Comparison of ENCODE assay signal across 1 cellular context in the genomic region with DNA sequence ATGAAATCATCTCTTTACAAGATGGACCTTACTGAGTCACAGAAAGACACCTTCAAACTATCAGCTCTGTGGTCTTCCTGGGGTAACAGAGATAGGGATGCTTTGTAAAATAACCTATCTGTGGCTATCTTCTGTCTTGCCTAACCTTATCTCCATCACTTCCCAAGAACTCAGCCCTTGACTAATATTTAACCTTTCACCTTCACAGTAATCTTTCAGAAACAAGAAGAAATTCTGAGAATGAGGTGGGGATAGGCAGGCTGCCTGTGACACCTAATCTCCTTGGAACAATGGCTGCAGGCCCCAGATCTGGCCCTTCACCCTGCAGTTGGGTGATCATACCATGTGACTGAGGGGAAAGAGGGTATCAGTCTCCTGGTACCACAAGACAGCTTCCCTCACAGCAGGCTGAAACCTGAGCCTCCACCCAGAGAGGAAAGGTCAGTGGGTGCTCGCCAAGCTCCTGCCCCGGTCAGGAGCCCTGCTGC.
A peak's percentile ranks its signal among the peaks of the same experiment; 100 is the strongest.
TF ChIP-seq lines count a peak whose summit lies in the region.

No MANE protein-coding gene starts in this region.

TF ChIP-seq in K562, 482 proteins besides CTCF, POLR2A, EP300 and RAD21 (continued from another document and continues in another):
- TF ChIP-seq, protein P1, sequence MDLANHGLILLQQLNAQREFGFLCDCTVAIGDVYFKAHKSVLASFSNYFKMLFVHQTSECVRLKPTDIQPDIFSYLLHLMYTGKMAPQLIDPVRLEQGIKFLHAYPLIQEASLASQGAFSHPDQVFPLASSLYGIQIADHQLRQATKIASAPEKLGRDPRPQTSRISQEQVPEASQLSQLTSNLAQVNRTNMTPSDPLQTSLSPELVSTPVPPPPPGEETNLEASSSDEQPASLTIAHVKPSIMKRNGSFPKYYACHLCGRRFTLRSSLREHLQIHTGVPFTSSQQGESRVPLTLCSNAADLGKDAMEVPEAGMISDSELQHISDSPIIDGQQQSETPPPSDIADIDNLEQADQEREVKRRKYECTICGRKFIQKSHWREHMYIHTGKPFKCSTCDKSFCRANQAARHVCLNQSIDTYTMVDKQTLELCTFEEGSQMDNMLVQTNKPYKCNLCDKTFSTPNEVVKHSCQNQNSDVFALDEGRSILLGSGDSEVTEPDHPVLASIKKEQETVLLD (IDR thresholded peaks at IDR 0.05), result peak; percentile 84; the same call in 1 of the 2 replicates
- TF ChIP-seq SMAD1 (IDR thresholded peaks at IDR 0.05; ENCODE audit: low read depth, low read length, partially characterized antibody) (peak; percentile 33), ZNF140 (CRISPR knock-in tag; IDR thresholded peaks at IDR 0.05) (no peak), ZNF224 (CRISPR knock-in tag; IDR thresholded peaks at IDR 0.05) (no peak), ZNF764 (CRISPR knock-in tag; IDR thresholded peaks at IDR 0.05; ENCODE audit: low read depth) (no peak), PPARD (CRISPR knock-in tag; IDR thresholded peaks at IDR 0.05) (no peak), CBFB (CRISPR knock-in tag; IDR thresholded peaks at IDR 0.05) (no peak), JUNB (CRISPR knock-in tag; conservative IDR thresholded peaks at IDR 0.05) (no peak), SMARCE1 (IDR thresholded peaks at IDR 0.05) (peak; percentile 92), SP1 (CRISPR knock-in tag; IDR thresholded peaks at IDR 0.05) (0 out of 2 replicates have a peak, but pooled peaks have one; percentile 23), PHF21A (IDR thresholded peaks at IDR 0.05; ENCODE audit: borderline replicate concordance, low read depth) (no peak; the same call in 1 of the 2 replicates), ZNF695 (CRISPR knock-in tag; IDR thresholded peaks at IDR 0.05) (no peak), ETV5 (CRISPR knock-in tag; IDR thresholded peaks at IDR 0.05; ENCODE audit: low read depth) (no peak), SMAD2 (IDR thresholded peaks at IDR 0.05; ENCODE audit: low read depth, low read length) (no peak), MCM3 (IDR thresholded peaks at IDR 0.05) (no peak), ZC3H4 (CRISPR knock-in tag; IDR thresholded peaks at IDR 0.05; ENCODE audit: borderline replicate concordance) (no peak), HIVEP1 (CRISPR knock-in tag; IDR thresholded peaks at IDR 0.05) (no peak), HLTF (IDR thresholded peaks at IDR 0.05) (peak; percentile 85), ZNF583 (CRISPR knock-in tag; IDR thresholded peaks at IDR 0.05) (peak; percentile 90), MCM7 (IDR thresholded peaks at IDR 0.05) (no peak), ZNF239 (CRISPR knock-in tag; IDR thresholded peaks at IDR 0.05) (no peak), ZNF3 (CRISPR knock-in tag; IDR thresholded peaks at IDR 0.05) (no peak), ZNF143 (CRISPR knock-in tag; IDR thresholded peaks at IDR 0.05) (no peak), ZNF830 (CRISPR knock-in tag; IDR thresholded peaks at IDR 0.05) (no peak), PRMT5 (CRISPR knock-in tag; IDR thresholded peaks at IDR 0.05) (no peak), POU5F1 (IDR thresholded peaks at IDR 0.05; ENCODE audit: borderline replicate concordance, low read depth, low read length, partially characterized antibody) (no peak), HDAC8 (tag; IDR thresholded peaks at IDR 0.05) (no peak), RB1 (IDR thresholded peaks at IDR 0.05; ENCODE audit: low read depth) (no peak), SMAD4 (CRISPR knock-in tag; conservative IDR thresholded peaks at IDR 0.05) (peak; percentile 96), NELFE (IDR thresholded peaks at IDR 0.05; ENCODE audit: insufficient read depth, insufficient read length) (no peak), CAMTA2 (CRISPR knock-in tag; conservative IDR thresholded peaks at IDR 0.05) (no peak), GATAD2B (IDR thresholded peaks at IDR 0.05; ENCODE audit: borderline replicate concordance) (peak; percentile 97), RCOR1 (IDR thresholded peaks at IDR 0.05; ENCODE audit: borderline replicate concordance in 1 of 2, low read depth in 2 of 2, low read length in 2 of 2) (peak; percentile 86 to 98; a peak in 3 of 4 replicates), TBL1XR1 (IDR thresholded peaks at IDR 0.05; ENCODE audit: low read length in 2 of 2) (peak; percentile 91; a peak in 3 of 4 replicates), NR3C1 (CRISPR knock-in tag; IDR thresholded peaks at IDR 0.05) (no peak), XRCC4 (IDR thresholded peaks at IDR 0.05; ENCODE audit: extremely low read depth, insufficient read depth, insufficient read length) (no peak), NFXL1 (CRISPR knock-in tag; IDR thresholded peaks at IDR 0.05) (no peak), MYNN (IDR thresholded peaks at IDR 0.05) (peak; percentile 80; the same call in 1 of the 2 replicates), MYNN (CRISPR knock-in tag; IDR thresholded peaks at IDR 0.05) (no peak)
- TF ChIP-seq, protein P2, sequence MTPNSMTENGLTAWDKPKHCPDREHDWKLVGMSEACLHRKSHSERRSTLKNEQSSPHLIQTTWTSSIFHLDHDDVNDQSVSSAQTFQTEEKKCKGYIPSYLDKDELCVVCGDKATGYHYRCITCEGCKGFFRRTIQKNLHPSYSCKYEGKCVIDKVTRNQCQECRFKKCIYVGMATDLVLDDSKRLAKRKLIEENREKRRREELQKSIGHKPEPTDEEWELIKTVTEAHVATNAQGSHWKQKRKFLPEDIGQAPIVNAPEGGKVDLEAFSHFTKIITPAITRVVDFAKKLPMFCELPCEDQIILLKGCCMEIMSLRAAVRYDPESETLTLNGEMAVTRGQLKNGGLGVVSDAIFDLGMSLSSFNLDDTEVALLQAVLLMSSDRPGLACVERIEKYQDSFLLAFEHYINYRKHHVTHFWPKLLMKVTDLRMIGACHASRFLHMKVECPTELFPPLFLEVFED (CRISPR knock-in tag; conservative IDR thresholded peaks at IDR 0.05), result no peak
- TF ChIP-seq, protein P3, sequence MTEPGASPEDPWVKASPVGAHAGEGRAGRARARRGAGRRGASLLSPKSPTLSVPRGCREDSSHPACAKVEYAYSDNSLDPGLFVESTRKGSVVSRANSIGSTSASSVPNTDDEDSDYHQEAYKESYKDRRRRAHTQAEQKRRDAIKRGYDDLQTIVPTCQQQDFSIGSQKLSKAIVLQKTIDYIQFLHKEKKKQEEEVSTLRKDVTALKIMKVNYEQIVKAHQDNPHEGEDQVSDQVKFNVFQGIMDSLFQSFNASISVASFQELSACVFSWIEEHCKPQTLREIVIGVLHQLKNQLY (CRISPR knock-in tag; conservative IDR thresholded peaks at IDR 0.05), result no peak
- TF ChIP-seq, protein P4, sequence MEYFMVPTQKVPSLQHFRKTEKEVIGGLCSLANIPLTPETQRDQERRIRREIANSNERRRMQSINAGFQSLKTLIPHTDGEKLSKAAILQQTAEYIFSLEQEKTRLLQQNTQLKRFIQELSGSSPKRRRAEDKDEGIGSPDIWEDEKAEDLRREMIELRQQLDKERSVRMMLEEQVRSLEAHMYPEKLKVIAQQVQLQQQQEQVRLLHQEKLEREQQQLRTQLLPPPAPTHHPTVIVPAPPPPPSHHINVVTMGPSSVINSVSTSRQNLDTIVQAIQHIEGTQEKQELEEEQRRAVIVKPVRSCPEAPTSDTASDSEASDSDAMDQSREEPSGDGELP (CRISPR knock-in tag; IDR thresholded peaks at IDR 0.05; ENCODE audit: borderline replicate concordance), result peak; percentile 62; the same call in 1 of the 2 replicates
- TF ChIP-seq, protein P5, sequence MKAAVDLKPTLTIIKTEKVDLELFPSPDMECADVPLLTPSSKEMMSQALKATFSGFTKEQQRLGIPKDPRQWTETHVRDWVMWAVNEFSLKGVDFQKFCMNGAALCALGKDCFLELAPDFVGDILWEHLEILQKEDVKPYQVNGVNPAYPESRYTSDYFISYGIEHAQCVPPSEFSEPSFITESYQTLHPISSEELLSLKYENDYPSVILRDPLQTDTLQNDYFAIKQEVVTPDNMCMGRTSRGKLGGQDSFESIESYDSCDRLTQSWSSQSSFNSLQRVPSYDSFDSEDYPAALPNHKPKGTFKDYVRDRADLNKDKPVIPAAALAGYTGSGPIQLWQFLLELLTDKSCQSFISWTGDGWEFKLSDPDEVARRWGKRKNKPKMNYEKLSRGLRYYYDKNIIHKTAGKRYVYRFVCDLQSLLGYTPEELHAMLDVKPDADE (conservative IDR thresholded peaks at IDR 0.05; ENCODE audit: control insufficient read depth, low read depth, low read length), result no peak
- TF ChIP-seq, protein P6, sequence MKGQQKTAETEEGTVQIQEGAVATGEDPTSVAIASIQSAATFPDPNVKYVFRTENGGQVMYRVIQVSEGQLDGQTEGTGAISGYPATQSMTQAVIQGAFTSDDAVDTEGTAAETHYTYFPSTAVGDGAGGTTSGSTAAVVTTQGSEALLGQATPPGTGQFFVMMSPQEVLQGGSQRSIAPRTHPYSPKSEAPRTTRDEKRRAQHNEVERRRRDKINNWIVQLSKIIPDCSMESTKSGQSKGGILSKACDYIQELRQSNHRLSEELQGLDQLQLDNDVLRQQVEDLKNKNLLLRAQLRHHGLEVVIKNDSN (CRISPR knock-in tag; IDR thresholded peaks at IDR 0.05), result peak; percentile 80
- TF ChIP-seq, protein P7, sequence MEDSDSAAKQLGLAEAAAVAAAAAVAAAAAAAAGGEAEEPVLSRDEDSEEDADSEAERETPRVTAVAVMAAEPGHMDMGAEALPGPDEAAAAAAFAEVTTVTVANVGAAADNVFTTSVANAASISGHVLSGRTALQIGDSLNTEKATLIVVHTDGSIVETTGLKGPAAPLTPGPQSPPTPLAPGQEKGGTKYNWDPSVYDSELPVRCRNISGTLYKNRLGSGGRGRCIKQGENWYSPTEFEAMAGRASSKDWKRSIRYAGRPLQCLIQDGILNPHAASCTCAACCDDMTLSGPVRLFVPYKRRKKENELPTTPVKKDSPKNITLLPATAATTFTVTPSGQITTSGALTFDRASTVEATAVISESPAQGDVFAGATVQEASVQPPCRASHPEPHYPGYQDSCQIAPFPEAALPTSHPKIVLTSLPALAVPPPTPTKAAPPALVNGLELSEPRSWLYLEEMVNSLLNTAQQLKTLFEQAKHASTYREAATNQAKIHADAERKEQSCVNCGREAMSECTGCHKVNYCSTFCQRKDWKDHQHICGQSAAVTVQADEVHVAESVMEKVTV (CRISPR knock-in tag; IDR thresholded peaks at IDR 0.05), result no peak
- TF ChIP-seq, protein P8, sequence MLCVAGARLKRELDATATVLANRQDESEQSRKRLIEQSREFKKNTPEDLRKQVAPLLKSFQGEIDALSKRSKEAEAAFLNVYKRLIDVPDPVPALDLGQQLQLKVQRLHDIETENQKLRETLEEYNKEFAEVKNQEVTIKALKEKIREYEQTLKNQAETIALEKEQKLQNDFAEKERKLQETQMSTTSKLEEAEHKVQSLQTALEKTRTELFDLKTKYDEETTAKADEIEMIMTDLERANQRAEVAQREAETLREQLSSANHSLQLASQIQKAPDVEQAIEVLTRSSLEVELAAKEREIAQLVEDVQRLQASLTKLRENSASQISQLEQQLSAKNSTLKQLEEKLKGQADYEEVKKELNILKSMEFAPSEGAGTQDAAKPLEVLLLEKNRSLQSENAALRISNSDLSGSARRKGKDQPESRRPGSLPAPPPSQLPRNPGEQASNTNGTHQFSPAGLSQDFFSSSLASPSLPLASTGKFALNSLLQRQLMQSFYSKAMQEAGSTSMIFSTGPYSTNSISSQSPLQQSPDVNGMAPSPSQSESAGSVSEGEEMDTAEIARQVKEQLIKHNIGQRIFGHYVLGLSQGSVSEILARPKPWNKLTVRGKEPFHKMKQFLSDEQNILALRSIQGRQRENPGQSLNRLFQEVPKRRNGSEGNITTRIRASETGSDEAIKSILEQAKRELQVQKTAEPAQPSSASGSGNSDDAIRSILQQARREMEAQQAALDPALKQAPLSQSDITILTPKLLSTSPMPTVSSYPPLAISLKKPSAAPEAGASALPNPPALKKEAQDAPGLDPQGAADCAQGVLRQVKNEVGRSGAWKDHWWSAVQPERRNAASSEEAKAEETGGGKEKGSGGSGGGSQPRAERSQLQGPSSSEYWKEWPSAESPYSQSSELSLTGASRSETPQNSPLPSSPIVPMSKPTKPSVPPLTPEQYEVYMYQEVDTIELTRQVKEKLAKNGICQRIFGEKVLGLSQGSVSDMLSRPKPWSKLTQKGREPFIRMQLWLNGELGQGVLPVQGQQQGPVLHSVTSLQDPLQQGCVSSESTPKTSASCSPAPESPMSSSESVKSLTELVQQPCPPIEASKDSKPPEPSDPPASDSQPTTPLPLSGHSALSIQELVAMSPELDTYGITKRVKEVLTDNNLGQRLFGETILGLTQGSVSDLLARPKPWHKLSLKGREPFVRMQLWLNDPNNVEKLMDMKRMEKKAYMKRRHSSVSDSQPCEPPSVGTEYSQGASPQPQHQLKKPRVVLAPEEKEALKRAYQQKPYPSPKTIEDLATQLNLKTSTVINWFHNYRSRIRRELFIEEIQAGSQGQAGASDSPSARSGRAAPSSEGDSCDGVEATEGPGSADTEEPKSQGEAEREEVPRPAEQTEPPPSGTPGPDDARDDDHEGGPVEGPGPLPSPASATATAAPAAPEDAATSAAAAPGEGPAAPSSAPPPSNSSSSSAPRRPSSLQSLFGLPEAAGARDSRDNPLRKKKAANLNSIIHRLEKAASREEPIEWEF (CRISPR knock-in tag; IDR thresholded peaks at IDR 0.05), result 0 out of 2 replicates have a peak, but pooled peaks have one; percentile 41
- TF ChIP-seq, protein P9, sequence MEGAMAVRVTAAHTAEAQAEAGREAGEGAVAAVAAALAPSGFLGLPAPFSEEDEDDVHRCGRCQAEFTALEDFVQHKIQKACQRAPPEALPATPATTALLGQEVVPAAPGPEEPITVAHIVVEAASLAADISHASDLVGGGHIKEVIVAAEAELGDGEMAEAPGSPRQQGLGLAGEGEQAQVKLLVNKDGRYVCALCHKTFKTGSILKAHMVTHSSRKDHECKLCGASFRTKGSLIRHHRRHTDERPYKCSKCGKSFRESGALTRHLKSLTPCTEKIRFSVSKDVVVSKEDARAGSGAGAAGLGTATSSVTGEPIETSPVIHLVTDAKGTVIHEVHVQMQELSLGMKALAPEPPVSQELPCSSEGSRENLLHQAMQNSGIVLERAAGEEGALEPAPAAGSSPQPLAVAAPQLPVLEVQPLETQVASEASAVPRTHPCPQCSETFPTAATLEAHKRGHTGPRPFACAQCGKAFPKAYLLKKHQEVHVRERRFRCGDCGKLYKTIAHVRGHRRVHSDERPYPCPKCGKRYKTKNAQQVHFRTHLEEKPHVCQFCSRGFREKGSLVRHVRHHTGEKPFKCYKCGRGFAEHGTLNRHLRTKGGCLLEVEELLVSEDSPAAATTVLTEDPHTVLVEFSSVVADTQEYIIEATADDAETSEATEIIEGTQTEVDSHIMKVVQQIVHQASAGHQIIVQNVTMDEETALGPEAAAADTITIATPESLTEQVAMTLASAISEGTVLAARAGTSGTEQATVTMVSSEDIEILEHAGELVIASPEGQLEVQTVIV (CRISPR knock-in tag; IDR thresholded peaks at IDR 0.05; ENCODE audit: borderline replicate concordance), result no peak
- TF ChIP-seq, protein P10, sequence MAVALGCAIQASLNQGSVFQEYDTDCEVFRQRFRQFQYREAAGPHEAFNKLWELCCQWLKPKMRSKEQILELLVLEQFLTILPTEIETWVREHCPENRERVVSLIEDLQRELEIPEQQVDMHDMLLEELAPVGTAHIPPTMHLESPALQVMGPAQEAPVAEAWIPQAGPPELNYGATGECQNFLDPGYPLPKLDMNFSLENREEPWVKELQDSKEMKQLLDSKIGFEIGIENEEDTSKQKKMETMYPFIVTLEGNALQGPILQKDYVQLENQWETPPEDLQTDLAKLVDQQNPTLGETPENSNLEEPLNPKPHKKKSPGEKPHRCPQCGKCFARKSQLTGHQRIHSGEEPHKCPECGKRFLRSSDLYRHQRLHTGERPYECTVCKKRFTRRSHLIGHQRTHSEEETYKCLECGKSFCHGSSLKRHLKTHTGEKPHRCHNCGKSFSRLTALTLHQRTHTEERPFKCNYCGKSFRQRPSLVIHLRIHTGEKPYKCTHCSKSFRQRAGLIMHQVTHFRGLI (CRISPR knock-in tag; IDR thresholded peaks at IDR 0.05), result no peak
